ENCODE assay signal across 9 cellular contexts in genomic region chr1:88595355-88595754, GRCh38.
DNase-seq lines count a peak whose midpoint lies in the region; ATAC-seq and TF ChIP-seq lines count a peak whose summit lies in the region.
"Had no signal": no experiment of that assay in that cellular context is flagged by ENCODE, and none has a peak within 500 bp of the region (broad histone marks: within the 10 kb centered on the region; RNA-seq: fewer than 3 reads in every experiment).

No MANE protein-coding gene starts in this region.

- peaks cover 10% of the 10 kb centered on the region for H3K9me3 Mint-ChIP-seq in MCF 10A (ENCODE audit: unreplicated experiment)
- peaks cover 4 to 14% (median 6%) of the 10 kb centered on the region in 3 donors for H3K9me3 Mint-ChIP-seq in T-cell

- H3K9me3 ChIP-seq in breast epithelium: peaks cover 20 to 31% of the 10 kb centered on the region in 2 donors

- no peak overlapping the region for H3K27ac ChIP-seq in breast epithelium
- no peak overlapping the region for H3K27ac ChIP-seq in substantia nigra (ENCODE audit: low read depth, low read length, poor library complexity, severe bottlenecking)

- POLR2A ChIA-PET in MCF 10A (lab: Yijun Ruan, JAX): interaction anchor here (0.8 kb wide), 1 partner anchor 53 kb away, joined by 3 read pairs; no protein-coding TSS in a partner anchor
- POLR2A ChIA-PET in T-cell (lab: Charles Lee): no interaction called here

- no peak for DNase-seq in MCF 10A (ENCODE audit: unreplicated experiment)
- no peak for DNase-seq in breast epithelium (ENCODE audit: low spot score in 2 of 2)
- DNase-seq in T-cell: no peak
- DNase-seq in left colon: no peak
- no peak for DNase-seq in T1000 (lab: John Stamatoyannopoulos, UW)
- DNase-seq in epidermal melanocyte (ENCODE audit: insufficient read length, low spot score): no peak
- DNase-seq in substantia nigra (lab: John Stamatoyannopoulos, UW): no peak

- TF ChIP-seq CTCF in MCF 10A (IDR thresholded peaks at IDR 0.05; ENCODE audit: unreplicated experiment) (peak; percentile 28), breast epithelium (IDR thresholded peaks at IDR 0.05) (no peak)

- H3K27me3 Mint-ChIP-seq in MCF 10A (ENCODE audit: insufficient read depth, unreplicated experiment): no peaks in the 10 kb centered on the region
- peaks cover 3 to 13% of the 10 kb centered on the region in 2 donors for H3K27me3 Mint-ChIP-seq in T-cell

- H3K27ac Mint-ChIP-seq in MCF 10A (ENCODE audit: low read depth, unreplicated experiment) (no peak overlapping the region), T-cell (no peak overlapping the region)
- H3K27ac Mint-ChIP-seq: stimulated activated naive CD8-positive, alpha-beta T cell treated with anti-CD3 and anti-CD28 coated beads, Interleukin-15, Interleukin-2, amounts not matched to agents 100 ng/mL and 50 ng/mL, for 24 hours had no signal

- no peaks in the 10 kb centered on the region for H3K36me3 ChIP-seq in breast epithelium

- H3K4me1 ChIP-seq in breast epithelium: no peaks in the 10 kb centered on the region

- H3K4me3 Mint-ChIP-seq in MCF 10A (ENCODE audit: unreplicated experiment) (no peak overlapping the region), T-cell (no peak overlapping the region)
- H3K4me3 Mint-ChIP-seq: stimulated activated naive CD8-positive, alpha-beta T cell treated with anti-CD3 and anti-CD28 coated beads, Interleukin-15, Interleukin-2, amounts not matched to agents 100 ng/mL and 50 ng/mL, for 24 hours had no signal

- H3K27me3 ChIP-seq in breast epithelium: no peaks in the 10 kb centered on the region

- no peak for TF ChIP-seq POLR2A in breast epithelium (IDR thresholded peaks at IDR 0.05)

- H3K4me3 ChIP-seq in breast epithelium: no peak overlapping the region

- peak; percentile 53 for ATAC-seq in HG03432 (IDR thresholded peaks at IDR 0.05; ENCODE audit: unreplicated experiment)
- peak; percentile 43 to 67 (median 49) for ATAC-seq in T-cell (replicated peaks in 1 of 4)
- peak; percentile 58 for ATAC-seq in left colon

- CTCF ChIA-PET in MCF 10A (lab: Yijun Ruan, JAX) (no interaction called here), T-cell (lab: Charles Lee) (no interaction called here)

- intact Hi-C loops in MCF 10A (cut with micrococcal nuclease) (loop anchor here (5.0 kb wide), 1 partner anchor 413 kb away; no protein-coding TSS in a partner anchor), breast epithelium (cut with DNase I; ENCODE audit: low total_unique reads) (loop anchor here (2.0 kb wide), 1 partner anchor 47 kb away; no protein-coding TSS in a partner anchor), left colon (cut with DNase I, micrococcal nuclease) (no loop called here)

- H3K4me1 Mint-ChIP-seq in MCF 10A (ENCODE audit: insufficient read depth, unreplicated experiment): no peaks in the 10 kb centered on the region
- peaks cover 0 to 2% (median 0%) of the 10 kb centered on the region in 3 donors for H3K4me1 Mint-ChIP-seq in T-cell

- BruUV-seq in MCF 10A (replicated peaks; lab: Mats Ljungman, UMichigan): no TSS peak

- no peaks in the 10 kb centered on the region for H3K36me3 Mint-ChIP-seq in MCF 10A (ENCODE audit: insufficient read depth, unreplicated experiment)
- no peaks in the 10 kb centered on the region for H3K36me3 Mint-ChIP-seq in T-cell

Comparison
In these comparisons a context has a peak if more than half of its experiments do, and no peak if none do; other contexts are left out.
1. intact Hi-C loops: an anchor here in MCF 10A (5.0 kb wide) and breast epithelium (2.0 kb wide); none called in left colon.